In the genomic region with DNA sequence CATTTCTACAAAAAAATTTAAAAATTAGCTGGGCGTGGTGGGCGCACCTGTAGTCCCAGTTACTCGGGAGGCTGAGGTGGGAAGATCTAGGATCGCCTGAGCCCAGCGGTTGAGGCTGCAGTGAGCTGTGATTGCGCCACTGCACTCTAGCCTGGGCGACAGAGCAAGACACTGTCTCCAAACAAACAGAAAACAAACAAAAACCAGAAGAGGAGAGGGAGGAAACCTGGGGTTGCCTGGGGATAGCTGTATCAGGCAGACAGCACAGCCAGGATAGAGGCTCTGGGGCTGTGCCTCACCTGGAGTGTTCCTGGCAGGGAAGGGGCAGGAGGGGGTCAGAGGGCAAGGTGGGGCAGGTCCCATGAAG, we compare ENCODE assay signal across 13 cellular contexts. TPM values are rescaled to one million over a fixed set of nuclear protein-coding genes. Genes with fewer than 3 reads are reported as not detected.
A peak's percentile ranks its signal among the peaks of the same experiment; 100 is the strongest.
DNase-seq lines count a peak whose midpoint lies in the region; ATAC-seq and TF ChIP-seq lines count a peak whose summit lies in the region.
"Had no signal": no experiment of that assay in that cellular context is flagged by ENCODE, and none has a peak within 500 bp of the region (broad histone marks: within the 10 kb centered on the region; RNA-seq: fewer than 3 reads in every experiment).

No MANE protein-coding gene starts in this region.

- intact Hi-C loops in activated CD4-positive, alpha-beta memory T cell treated with anti-CD3 and anti-CD28 coated beads for 36 hours (cut with micrococcal nuclease), result no loop called here
- intact Hi-C loops in left colon (cut with DNase I, micrococcal nuclease), result no loop called here

- CTCF ChIA-PET in activated CD4-positive, alpha-beta memory T cell treated with anti-CD3 and anti-CD28 coated beads for 36 hours (lab: Charles Lee), result interaction anchor here (0.6 to 0.7 kb wide), 2 partner anchors 31 to 1001 kb away, joined by 3 read pairs; a partner anchor contains a TSS
- CTCF ChIA-PET in activated CD4-positive, alpha-beta memory T cell treated with anti-CD3 and anti-CD28 coated beads, Interleukin-2, amount 10 ng/mL, durations not matched to agents 7 days and 5 days (lab: Charles Lee), result interaction anchor here (1.2 kb wide), 1 partner anchor 16 kb away, joined by 5 read pairs; no protein-coding TSS in a partner anchor
- CTCF ChIA-PET in RWPE1 (lab: Yijun Ruan, JAX), result interaction anchor here (0.5 to 0.9 kb wide), 2 partner anchors 15 to 28 kb away, joined by 3 to 5 read pairs; no protein-coding TSS in a partner anchor

- peak overlapping the region; percentile 71 for H3K27ac Mint-ChIP-seq in activated CD4-positive, alpha-beta memory T cell treated with anti-CD3 and anti-CD28 coated beads for 36 hours
- no peak overlapping the region for H3K27ac Mint-ChIP-seq in activated CD4-positive, alpha-beta memory T cell treated with anti-CD3 and anti-CD28 coated beads, Interleukin-2, amount 10 ng/mL, durations not matched to agents 7 days and 5 days

- ATAC-seq in left colon, result peak; percentile 12
- ATAC-seq in thoracic aorta (ENCODE audit: insufficient number of reproducible peaks, low FRiP score, low read depth), result no peak
- ATAC-seq in GM21576 (IDR thresholded peaks at IDR 0.05; ENCODE audit: unreplicated experiment), result no peak
- ATAC-seq: foreskin keratinocyte had no signal

- POLR2A ChIA-PET in activated CD4-positive, alpha-beta memory T cell treated with anti-CD3 and anti-CD28 coated beads for 36 hours (lab: Charles Lee), result interaction anchor here (0.6 to 1.5 kb wide), 2 partner anchors 21 to 36 kb away, joined by 4 read pairs; no protein-coding TSS in a partner anchor
- POLR2A ChIA-PET in activated CD4-positive, alpha-beta memory T cell treated with anti-CD3 and anti-CD28 coated beads, Interleukin-2, amount 10 ng/mL, durations not matched to agents 7 days and 5 days (lab: Charles Lee), result interaction anchor here (1.1 to 8.8 kb wide), 4 partner anchors 17 to 172 kb away, joined by 3 to 109 read pairs (median 4); a partner anchor contains a TSS
- POLR2A ChIA-PET in RWPE1 (lab: Yijun Ruan, JAX; ENCODE audit: low non-redundant PET), result interaction anchor here (0.6 kb wide), 1 partner anchor 75 kb away, joined by 4 read pairs; no protein-coding TSS in a partner anchor

- H3K27me3 Mint-ChIP-seq in activated CD4-positive, alpha-beta memory T cell treated with anti-CD3 and anti-CD28 coated beads for 36 hours, result no peaks in the 10 kb centered on the region
- no peaks in the 10 kb centered on the region for H3K27me3 Mint-ChIP-seq in activated CD4-positive, alpha-beta memory T cell treated with anti-CD3 and anti-CD28 coated beads, Interleukin-2, amount 10 ng/mL, durations not matched to agents 7 days and 5 days

- no peaks in the 10 kb centered on the region for H3K9me3 ChIP-seq in thoracic aorta
- H3K9me3 ChIP-seq: BE2C, sigmoid colon had no signal

- no peak overlapping the region for H3K4me3 ChIP-seq in thoracic aorta
- H3K4me3 ChIP-seq: sigmoid colon, SJSA1 had no signal

- H3K9me3 Mint-ChIP-seq in activated CD4-positive, alpha-beta memory T cell treated with anti-CD3 and anti-CD28 coated beads for 36 hours, result peaks cover 6% of the 10 kb centered on the region
- peaks cover 12% of the 10 kb centered on the region for H3K9me3 Mint-ChIP-seq in activated CD4-positive, alpha-beta memory T cell treated with anti-CD3 and anti-CD28 coated beads, Interleukin-2, amount 10 ng/mL, durations not matched to agents 7 days and 5 days

- no peak overlapping the region for H3K4me3 Mint-ChIP-seq in activated CD4-positive, alpha-beta memory T cell treated with anti-CD3 and anti-CD28 coated beads for 36 hours
- no peak overlapping the region for H3K4me3 Mint-ChIP-seq in activated CD4-positive, alpha-beta memory T cell treated with anti-CD3 and anti-CD28 coated beads, Interleukin-2, amount 10 ng/mL, durations not matched to agents 7 days and 5 days

- no peak for DNase-seq in activated CD4-positive, alpha-beta memory T cell treated with anti-CD3 and anti-CD28 coated beads for 36 hours
- no peak for DNase-seq in activated CD4-positive, alpha-beta memory T cell treated with anti-CD3 and anti-CD28 coated beads, Interleukin-2, amount 10 ng/mL, durations not matched to agents 7 days and 5 days
- DNase-seq in RWPE1 (ENCODE audit: low spot score) (no peak), left colon (no peak), thoracic aorta (ENCODE audit: low spot score) (no peak), NCI-H69 (lab: John Stamatoyannopoulos, UW) (no peak), NCI-H526 (lab: John Stamatoyannopoulos, UW) (no peak)
- DNase-seq: BE2C, foreskin keratinocyte, NCI-H2081 treated with DMSO at 0.1 percent for 48 hours, sigmoid colon had no signal

- H3K36me3 Mint-ChIP-seq in activated CD4-positive, alpha-beta memory T cell treated with anti-CD3 and anti-CD28 coated beads for 36 hours, result peaks cover 10% of the 10 kb centered on the region
- H3K36me3 Mint-ChIP-seq in activated CD4-positive, alpha-beta memory T cell treated with anti-CD3 and anti-CD28 coated beads, Interleukin-2, amount 10 ng/mL, durations not matched to agents 7 days and 5 days (ENCODE audit: low read depth), result peaks cover 29% of the 10 kb centered on the region

- no peaks in the 10 kb centered on the region for H3K27me3 ChIP-seq in thoracic aorta (replicated peaks; ENCODE audit: insufficient read depth)
- H3K27me3 ChIP-seq: BE2C, foreskin keratinocyte, sigmoid colon, SJSA1 had no signal

- peak overlapping the region; percentile 100 for H3K27ac ChIP-seq in RWPE1
- H3K27ac ChIP-seq in thoracic aorta, result peak overlapping the region; percentile 34 to 99
- H3K27ac ChIP-seq: foreskin keratinocyte, SJSA1 had no signal

- H3K4me1 ChIP-seq in thoracic aorta (ENCODE audit: control insufficient read depth in 1 of 2, low read depth in 2 of 2), result peaks cover 37 to 71% of the 10 kb centered on the region in 2 donors

- peaks cover 5% of the 10 kb centered on the region for H3K36me3 ChIP-seq in thoracic aorta

- peaks cover 71% of the 10 kb centered on the region for H3K4me1 Mint-ChIP-seq in activated CD4-positive, alpha-beta memory T cell treated with anti-CD3 and anti-CD28 coated beads for 36 hours (ENCODE audit: low read depth)
- H3K4me1 Mint-ChIP-seq in activated CD4-positive, alpha-beta memory T cell treated with anti-CD3 and anti-CD28 coated beads, Interleukin-2, amount 10 ng/mL, durations not matched to agents 7 days and 5 days, result peaks cover 73% of the 10 kb centered on the region

- TF ChIP-seq CTCF in RWPE1 (conservative IDR thresholded peaks at IDR 0.05; ENCODE audit: low read depth), result no peak
- no peak for TF ChIP-seq CTCF in thoracic aorta (IDR thresholded peaks at IDR 0.05)

RNA-seq across cellular contexts. Expression of a gene that starts 2.6 kb away (rescaled TPM):
- 100 to 1,000 TPM; 204 to 207 TPM for total RNA-seq in activated CD4-positive, alpha-beta memory T cell treated with anti-CD3 and anti-CD28 coated beads for 36 hours
- 100 to 1,000 TPM; 116 to 120 TPM for total RNA-seq in activated CD4-positive, alpha-beta memory T cell treated with anti-CD3 and anti-CD28 coated beads, Interleukin-2, amount 10 ng/mL, durations not matched to agents 7 days and 5 days
- 100 to 1,000 TPM; 116 to 141 TPM for total RNA-seq in left colon
- total RNA-seq in thoracic aorta, result 100 to 1,000 TPM; 129 to 149 TPM

RNA-seq across cellular contexts. Expression of a gene that starts 6.0 kb away (rescaled TPM):
- total RNA-seq in activated CD4-positive, alpha-beta memory T cell treated with anti-CD3 and anti-CD28 coated beads for 36 hours, result 100 to 1,000 TPM; 274 to 275 TPM
- 100 to 1,000 TPM; 141 to 148 TPM for total RNA-seq in activated CD4-positive, alpha-beta memory T cell treated with anti-CD3 and anti-CD28 coated beads, Interleukin-2, amount 10 ng/mL, durations not matched to agents 7 days and 5 days
- 100 to 1,000 TPM; 162 to 176 TPM for total RNA-seq in left colon
- 100 to 1,000 TPM; 259 to 441 TPM for total RNA-seq in thoracic aorta

RNA-seq across cellular contexts. Expression of a gene that starts 30.8 kb away (rescaled TPM):
- 100 to 1,000 TPM; 136 to 142 TPM for total RNA-seq in activated CD4-positive, alpha-beta memory T cell treated with anti-CD3 and anti-CD28 coated beads for 36 hours
- total RNA-seq in activated CD4-positive, alpha-beta memory T cell treated with anti-CD3 and anti-CD28 coated beads, Interleukin-2, amount 10 ng/mL, durations not matched to agents 7 days and 5 days, result 100 to 1,000 TPM; 419 to 437 TPM
- 10 to 100 TPM; 37.9 to 47.2 TPM for total RNA-seq in left colon
- 10 to 100 TPM; 37.9 to 42.6 TPM for total RNA-seq in thoracic aorta

RNA-seq across cellular contexts. Expression of a gene that starts 57.9 kb away (rescaled TPM):
- 10 to 100 TPM; 28.3 to 29.3 TPM for total RNA-seq in activated CD4-positive, alpha-beta memory T cell treated with anti-CD3 and anti-CD28 coated beads for 36 hours
- total RNA-seq in activated CD4-positive, alpha-beta memory T cell treated with anti-CD3 and anti-CD28 coated beads, Interleukin-2, amount 10 ng/mL, durations not matched to agents 7 days and 5 days, result 10 to 100 TPM; 92.7 to 95.1 TPM
- total RNA-seq in left colon, result 10 to 100 TPM; 23.3 to 35.1 TPM
- total RNA-seq in thoracic aorta, result 1 to 10 TPM; 6.0 to 7.0 TPM
